ENCODE assay signal across 9 cellular contexts in the genomic region with DNA sequence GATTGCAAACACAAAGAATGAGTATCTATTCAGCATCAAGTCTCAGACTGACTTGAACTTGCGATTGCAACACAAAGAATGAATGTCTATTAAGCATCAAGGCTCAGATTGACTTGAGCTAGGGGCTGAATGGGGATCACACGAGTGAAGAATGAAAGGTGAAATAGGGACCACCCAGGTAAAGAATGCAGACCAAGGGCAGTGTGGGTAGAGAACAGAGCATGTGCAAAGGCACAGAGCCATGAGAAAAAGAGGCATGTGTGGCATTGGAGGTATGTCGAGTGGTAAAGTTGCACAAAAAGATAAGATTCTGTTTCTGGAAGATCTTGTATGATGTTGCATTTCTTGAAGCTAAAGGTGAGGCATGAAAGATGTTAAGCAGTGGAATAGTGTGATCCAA.
"Had no signal": no experiment of that assay in that cellular context is flagged by ENCODE, and none has a peak within 500 bp of the region (broad histone marks: within the 10 kb centered on the region; RNA-seq: fewer than 3 reads in every experiment).

No MANE protein-coding gene starts in this region.

- H3K4me3 ChIP-seq: GM23248, HAP-1 had no signal

- H3K9ac ChIP-seq: GM23248 had no signal

- H3K4me3 Mint-ChIP-seq: H9, HFFc6 had no signal

- H3K9me3 ChIP-seq: HAP-1 had no signal

- H2AFZ ChIP-seq: GM23248 had no signal

- ATAC-seq: HCT116 had no signal

- FAIRE-seq: H54 had no signal

- H3K9me3 Mint-ChIP-seq: H9 had no signal

- H3K27ac ChIP-seq: GM23248 had no signal

- H3K4me1 ChIP-seq: HAP-1 had no signal

- DNase-seq: GM23248, GOT3, H7, H9, HCEC 1CT, HFFc6 had no signal

- H3K4me1 Mint-ChIP-seq: H9 had no signal

- H3K27ac Mint-ChIP-seq: H9, HFFc6 had no signal

- H3K36me3 ChIP-seq: HAP-1 had no signal
